ENCODE assay signal across 11 cellular contexts in the genomic region with DNA sequence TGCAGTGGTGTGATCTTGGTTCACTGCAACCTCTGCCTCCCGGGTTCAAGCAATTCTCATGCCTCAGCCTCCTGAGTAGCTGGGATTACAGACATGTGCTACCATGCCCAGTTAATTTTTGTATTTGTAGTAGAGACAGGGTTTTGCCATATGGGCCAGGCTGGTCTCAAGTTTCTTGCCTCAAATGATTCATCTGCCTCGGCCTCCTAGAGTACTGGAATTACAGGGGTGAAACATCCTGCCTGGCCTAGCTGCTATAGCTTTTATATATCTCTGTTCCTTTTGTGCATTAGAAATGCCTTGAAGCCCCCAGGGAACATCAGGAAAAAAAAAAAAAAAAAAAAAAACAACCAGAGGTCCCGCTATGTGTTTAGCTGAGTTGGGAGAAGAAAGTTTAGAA. TPM values are rescaled to one million over a fixed set of nuclear protein-coding genes. Genes with fewer than 3 reads are reported as not detected.
DNase-seq lines count a peak whose midpoint lies in the region; ATAC-seq, FAIRE-seq and TF ChIP-seq lines count a peak whose summit lies in the region.
"Had no signal": no experiment of that assay in that cellular context is flagged by ENCODE, and none has a peak within 500 bp of the region (broad histone marks: within the 10 kb centered on the region; RNA-seq: fewer than 3 reads in every experiment).

No MANE protein-coding gene starts in this region.

- no peak overlapping the region for H3K9ac ChIP-seq in kidney (ENCODE audit: low read length in 2 of 2)

- H3K4me3 ChIP-seq in choroid plexus epithelial cell (ENCODE audit: low read depth, low read length), result no peak overlapping the region
- no peak overlapping the region for H3K4me3 ChIP-seq in kidney (ENCODE audit: low read length in 2 of 2)

- DNase-seq in GM03348 (ENCODE audit: low spot score) (peak; percentile 62), NCI-H1694 (lab: John Stamatoyannopoulos, UW) (peak; percentile 6), choroid plexus epithelial cell (ENCODE audit: low read depth) (peak; percentile 93), progenitor cell of endocrine pancreas (ENCODE audit: low spot score, unreplicated experiment) (no peak), kidney (no peak), inferior parietal cortex (ENCODE audit: extremely low spot score) (no peak)
- DNase-seq: activated T-cell treated with anti-CD3 and anti-CD28 coated beads, Interleukin-2, amount 50 U/mL, for 1 hour; T-cell had no signal

- H3K4me1 Mint-ChIP-seq in progenitor cell of endocrine pancreas (ENCODE audit: low read depth), result peaks cover 6% of the 10 kb centered on the region

- peaks cover 3% of the 10 kb centered on the region for H3K9me3 Mint-ChIP-seq in progenitor cell of endocrine pancreas (ENCODE audit: low read depth)
- H3K9me3 Mint-ChIP-seq: stimulated activated memory B cell treated with anti-CD40 and anti-IgM and Interleukin-4, amounts not matched to agents 10 μg/mL and 1 μg/mL and 100 μg/mL, for 72 hours; T-cell had no signal

- no peaks in the 10 kb centered on the region for H3K4me1 ChIP-seq in kidney (ENCODE audit: control insufficient read depth in 1 of 2, insufficient read depth in 1 of 2, low read depth in 1 of 2, low read length in 2 of 2)

- intact Hi-C loops in kidney (cut with DNase I), result no loop called here

- no peak overlapping the region for H3K27ac ChIP-seq in kidney (ENCODE audit: low read depth in 2 of 2, low read length in 2 of 2)

- H3K36me3 Mint-ChIP-seq in progenitor cell of endocrine pancreas (ENCODE audit: insufficient read depth), result peaks cover 7% of the 10 kb centered on the region

- H3K27me3 Mint-ChIP-seq in progenitor cell of endocrine pancreas, result no peaks in the 10 kb centered on the region
- H3K27me3 Mint-ChIP-seq: stimulated activated memory B cell treated with anti-CD40 and anti-IgM and Interleukin-4, amounts not matched to agents 10 μg/mL and 1 μg/mL and 100 μg/mL, for 72 hours; T-cell had no signal

- H3K4me3 Mint-ChIP-seq in progenitor cell of endocrine pancreas (ENCODE audit: low read depth), result no peak overlapping the region
- H3K4me3 Mint-ChIP-seq: stimulated activated memory B cell treated with anti-CD40 and anti-IgM and Interleukin-4, amounts not matched to agents 10 μg/mL and 1 μg/mL and 100 μg/mL, for 72 hours; T-cell had no signal

- H3K36me3 ChIP-seq in kidney (ENCODE audit: control insufficient read depth in 1 of 2, insufficient read depth in 2 of 2, low read length in 2 of 2), result no peaks in the 10 kb centered on the region

- H3K9me3 ChIP-seq in kidney (ENCODE audit: control insufficient read depth in 1 of 2, low read length in 2 of 2), result no peaks in the 10 kb centered on the region

- no peak for ATAC-seq in GM19467 (IDR thresholded peaks at IDR 0.05; ENCODE audit: unreplicated experiment)
- ATAC-seq: left lobe of liver; stimulated activated memory B cell treated with anti-CD40 and anti-IgM and Interleukin-4, amounts not matched to agents 10 μg/mL and 1 μg/mL and 100 μg/mL, for 72 hours; T-cell had no signal

- H3K27ac Mint-ChIP-seq in progenitor cell of endocrine pancreas, result peak overlapping the region; percentile 56
- H3K27ac Mint-ChIP-seq: stimulated activated memory B cell treated with anti-CD40 and anti-IgM and Interleukin-4, amounts not matched to agents 10 μg/mL and 1 μg/mL and 100 μg/mL, for 72 hours had no signal

- no peak for TF ChIP-seq CTCF in choroid plexus epithelial cell (conservative IDR thresholded peaks at IDR 0.05; ENCODE audit: low read depth, low read length)
- no peak for TF ChIP-seq CTCF in progenitor cell of endocrine pancreas (IDR thresholded peaks at IDR 0.05; ENCODE audit: unreplicated experiment)
- TF ChIP-seq CTCF in kidney (IDR thresholded peaks at IDR 0.05; ENCODE audit: borderline replicate concordance, extremely low read depth, insufficient read depth), result no peak

- FAIRE-seq in kidney (lab: Jason Lieb, UNC), result no peak

RNA-seq across cellular contexts. Expression of a gene that starts 34.8 kb away (rescaled TPM):
- total RNA-seq in progenitor cell of endocrine pancreas (105 and 110 TPM in 2 replicates), kidney (56.7 TPM)
- polyA plus RNA-seq in kidney (ENCODE audit: insufficient read depth, low read depth, low replicate concordance), result 59.6 TPM

Comparison
In these comparisons a context has a peak if more than half of its experiments do, and no peak if none do; other contexts are left out.
1. DNase-seq: peak in GM03348 (single experiment), NCI-H1694 (single experiment) and choroid plexus epithelial cell (single experiment); none in progenitor cell of endocrine pancreas (single experiment), kidney (single experiment) and inferior parietal cortex (single experiment).